ENCODE assay signal across 15 cellular contexts in the genomic region with DNA sequence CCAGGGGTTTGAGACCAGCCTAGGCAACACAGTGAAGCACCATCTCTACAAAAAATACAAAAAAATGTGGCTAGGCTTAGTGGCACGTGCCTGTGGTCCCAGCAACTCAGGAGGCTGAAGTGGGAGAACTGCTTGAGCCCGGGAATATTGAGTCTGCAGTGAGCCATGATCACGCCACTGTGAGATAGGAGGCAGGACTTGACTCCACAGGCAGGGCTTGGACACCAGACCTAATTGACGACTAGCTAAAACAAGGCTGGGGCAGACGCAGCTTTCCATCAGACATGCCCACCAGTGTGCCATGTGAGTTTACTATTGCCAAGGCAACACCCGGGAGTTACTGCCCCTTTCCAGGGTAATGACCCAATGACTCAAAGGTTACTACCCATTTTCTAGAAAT. TPM values are rescaled to one million over a fixed set of nuclear protein-coding genes. Genes with fewer than 3 reads are reported as not detected.
"Had no signal": no experiment of that assay in that cellular context is flagged by ENCODE, and none has a peak within 500 bp of the region (broad histone marks: within the 10 kb centered on the region; RNA-seq: fewer than 3 reads in every experiment).

No MANE protein-coding gene starts in this region.

RNA-seq across cellular contexts. Expression of a gene that starts 27.4 kb away (rescaled TPM):
- total RNA-seq: stomach, subcutaneous adipose tissue, suprapubic skin, temporal lobe, testis, thoracic aorta, thyroid gland, tibial nerve, transverse colon, upper lobe of left lung, upper lobe of right lung, ureter, urinary bladder, uterus, vagina had no signal
